8 cellular contexts compared by ENCODE assay signal in the genomic region with DNA sequence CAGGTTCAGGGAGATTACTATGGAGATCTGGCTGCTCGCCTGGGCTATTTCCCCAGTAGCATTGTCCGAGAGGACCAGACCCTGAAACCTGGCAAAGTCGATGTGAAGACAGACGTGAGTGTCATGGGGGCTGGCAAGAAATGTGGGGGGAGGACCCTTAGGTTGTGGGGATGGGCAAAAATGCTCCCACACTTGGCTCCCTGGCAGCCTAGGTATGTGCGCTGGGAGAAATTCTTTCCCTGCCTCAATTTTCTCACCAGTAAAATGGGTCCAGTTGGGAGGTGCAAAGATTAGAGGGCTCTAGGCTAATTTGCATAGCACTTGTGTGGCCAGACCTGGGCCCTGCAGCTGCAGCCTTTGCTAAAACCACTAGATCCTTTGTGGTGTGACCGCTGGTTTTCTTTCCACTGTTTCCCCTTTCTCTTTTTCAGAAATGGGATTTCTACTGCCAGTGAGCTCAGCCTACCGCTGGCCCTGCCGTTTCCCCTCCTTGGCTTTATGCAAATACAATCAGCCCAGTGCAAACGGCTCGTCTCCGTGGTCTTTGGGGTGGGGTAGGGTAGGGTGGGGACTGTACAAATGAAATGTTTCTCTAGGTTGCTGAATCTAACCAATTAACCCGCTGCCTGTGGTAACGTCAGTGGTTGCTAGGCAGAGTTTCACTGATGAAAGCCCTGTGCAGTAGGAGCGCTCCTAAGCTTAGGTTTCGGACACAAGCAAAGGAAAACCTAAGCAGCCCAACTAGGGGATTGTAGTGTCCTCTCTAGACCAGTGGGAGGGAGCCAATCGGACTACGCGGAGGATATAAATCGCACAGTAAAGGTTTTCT. TPM values are rescaled to one million over a fixed set of nuclear protein-coding genes. Genes with fewer than 3 reads are reported as not detected.
DNase-seq lines count a peak whose midpoint lies in the region; ATAC-seq, FAIRE-seq and TF ChIP-seq lines count a peak whose summit lies in the region.

No MANE protein-coding gene starts in this region.

- no peaks in the 10 kb centered on the region for H3K36me3 ChIP-seq in kidney (ENCODE audit: control insufficient read depth in 1 of 2, insufficient read depth in 2 of 2, low read length in 2 of 2)

- peak overlapping the region; percentile 75 for H3K4me3 ChIP-seq in AG04450 (ENCODE audit: low read depth, low read length)
- peak overlapping the region; percentile 98 to 99 for H3K4me3 ChIP-seq in kidney (ENCODE audit: low read length in 2 of 2)

- peak overlapping the region; percentile 68 to 100 for H3K9ac ChIP-seq in kidney (ENCODE audit: low read length in 2 of 2)

- intact Hi-C loops in kidney (cut with DNase I), result no loop called here

- peaks cover 10% of the 10 kb centered on the region in 2 donors for H3K4me1 ChIP-seq in kidney (ENCODE audit: control insufficient read depth in 1 of 2, insufficient read depth in 1 of 2, low read depth in 1 of 2, low read length in 2 of 2)

- TF ChIP-seq CTCF in AG04450 (IDR thresholded peaks at IDR 0.05; ENCODE audit: low read depth, low read length), result no peak
- no peak for TF ChIP-seq CTCF in kidney (IDR thresholded peaks at IDR 0.05; ENCODE audit: borderline replicate concordance, extremely low read depth, insufficient read depth)

- H3K27ac ChIP-seq in AG04450 (ENCODE audit: low read depth, low read length) (peak overlapping the region; percentile 96), kidney (ENCODE audit: low read depth in 2 of 2, low read length in 2 of 2) (peak overlapping the region; percentile 97 to 99)

- H3K27me3 ChIP-seq in AG04450 (ENCODE audit: control insufficient read depth, insufficient read depth, low read length), result no peaks in the 10 kb centered on the region

- ATAC-seq in GM19023 (IDR thresholded peaks at IDR 0.05; ENCODE audit: unreplicated experiment), result peak; percentile 51
- peak; percentile 61 for ATAC-seq in HG03280 (IDR thresholded peaks at IDR 0.05; ENCODE audit: unreplicated experiment)
- ATAC-seq in activated CD4-positive, CD25-positive, alpha-beta regulatory T cell treated with anti-CD3 and anti-CD28 coated beads, Interleukin-2, amount 50 U/mL, for 24 hours, result peak; percentile 63 to 64

- CTCF ChIA-PET in AG04450 (lab: Charles Lee), result interaction anchor here (0.9 to 3.0 kb wide), 6 partner anchors 17 to 114 kb away, joined by 4 to 20 read pairs (median 4); partner anchors contain the start of gene EGLN2

- peak; percentile 80 for DNase-seq in AG04450 (ENCODE audit: low read depth, low spot score)
- DNase-seq in NCI-H226, result peak; percentile 63
- peak; percentile 66 to 84 for DNase-seq in cerebellar nuclear complex (lab: John Stamatoyannopoulos, UW)
- peak; percentile 91 for DNase-seq in kidney
- peak; percentile 91 for DNase-seq in stimulated activated CD4-positive, alpha-beta T cell treated with anti-CD3 and anti-CD28 coated beads, Interleukin-15, amount 100 ng/mL, for 24 hours

- H3K9me3 ChIP-seq in AG04450 (ENCODE audit: control insufficient read depth, insufficient read depth, low read length) (no peaks in the 10 kb centered on the region; the same call in 1 of the 2 replicates), kidney (ENCODE audit: control insufficient read depth in 1 of 2, low read length in 2 of 2) (no peaks in the 10 kb centered on the region)

- POLR2A ChIA-PET in AG04450 (lab: Yijun Ruan, JAX), result interaction anchor here (0.6 to 2.7 kb wide), 12 partner anchors 10 to 114 kb away, joined by 3 to 28 read pairs (median 6); partner anchors contain the start of genes ACTMAP, COQ8B, EGLN2 and ITPKC

- FAIRE-seq in kidney (lab: Jason Lieb, UNC), result no peak

RNA-seq across cellular contexts. Expression of gene RAB4B, which starts 0.9 kb away (rescaled TPM):
- 14.0 and 16.2 TPM in 2 replicates for polyA plus RNA-seq in AG04450 (2011; rRNA removed)
- 6.3 and 12.9 TPM in 2 replicates for polyA minus RNA-seq in AG04450 (2011; rRNA and poly(A)+ RNA removed)
- 42.1 TPM for total RNA-seq in kidney
- 61.7 TPM for polyA plus RNA-seq in kidney (ENCODE audit: insufficient read depth, low read depth, low replicate concordance)

RNA-seq across cellular contexts. Expression of gene MIA, which starts 1.9 kb away (rescaled TPM):
- polyA plus RNA-seq in AG04450 (2011; rRNA removed) (not detected in 2 replicates), kidney (ENCODE audit: insufficient read depth, low read depth, low replicate concordance) (not detected)
- not detected in 2 replicates for polyA minus RNA-seq in AG04450 (2011; rRNA and poly(A)+ RNA removed)
- total RNA-seq in kidney, result 6.5 TPM

RNA-seq across cellular contexts. Expression of gene EGLN2, which starts 21.8 kb away (rescaled TPM):
- polyA plus RNA-seq in AG04450 (2011; rRNA removed) (28.2 and 40.6 TPM in 2 replicates), kidney (ENCODE audit: insufficient read depth, low read depth, low replicate concordance) (96.3 TPM)
- 35.8 and 54.2 TPM in 2 replicates for polyA minus RNA-seq in AG04450 (2011; rRNA and poly(A)+ RNA removed)
- 96.0 TPM for total RNA-seq in kidney

RNA-seq across cellular contexts. Expression of gene SNRPA, which starts 26.2 kb away (rescaled TPM):
- polyA plus RNA-seq in AG04450 (2011; rRNA removed) (126 and 133 TPM in 2 replicates), kidney (ENCODE audit: insufficient read depth, low read depth, low replicate concordance) (52.6 TPM)
- polyA minus RNA-seq in AG04450 (2011; rRNA and poly(A)+ RNA removed), result 229 and 285 TPM in 2 replicates
- total RNA-seq in kidney, result 48.7 TPM

RNA-seq across cellular contexts. Expression of gene ACTMAP, which starts 26.9 kb away (rescaled TPM):
- polyA plus RNA-seq in AG04450 (2011; rRNA removed) (2.9 and 4.5 TPM in 2 replicates), kidney (ENCODE audit: insufficient read depth, low read depth, low replicate concordance) (8.9 TPM)
- 5.5 and 7.5 TPM in 2 replicates for polyA minus RNA-seq in AG04450 (2011; rRNA and poly(A)+ RNA removed)
- 8.7 TPM for total RNA-seq in kidney

Comparison
In these comparisons a context has a peak if more than half of its experiments do, and no peak if none do; other contexts are left out.
1. Peak in every context shown above with its lines: DNase-seq, ATAC-seq, H3K4me3 ChIP-seq and H3K27ac ChIP-seq.